9 cellular contexts compared by ENCODE assay signal in genomic region chr20:49318430-49319203, GRCh38. TPM values are rescaled to one million over a fixed set of nuclear protein-coding genes. Genes with fewer than 3 reads are reported as not detected.
DNase-seq lines count a peak whose midpoint lies in the region; ATAC-seq, FAIRE-seq and TF ChIP-seq lines count a peak whose summit lies in the region.
"Had no signal": no experiment of that assay in that cellular context is flagged by ENCODE, and none has a peak within 500 bp of the region (broad histone marks: within the 10 kb centered on the region; RNA-seq: fewer than 3 reads in every experiment).

No MANE protein-coding gene starts in this region.

- H3K4me3 Mint-ChIP-seq in CD4-positive, alpha-beta memory T cell: peak overlapping the region; percentile 79 to 98 (median 90)
- peak overlapping the region; percentile 90 for H3K4me3 Mint-ChIP-seq in T-helper 1 cell treated with Interleukin-12 subunit alpha and Interleukin-12 subunit beta and Interleukin-4 antibody, amounts not matched to agents 30 μg/mL and 1 μg/mL, for 36 hours
- peak overlapping the region; percentile 77 for H3K4me3 Mint-ChIP-seq in neural progenitor cell

- peak overlapping the region; percentile 95; the same call in 1 of the 2 replicates for H2AFZ ChIP-seq in H1 (ENCODE audit: low read length)
- H2AFZ ChIP-seq in neural progenitor cell (replicated peaks): peak overlapping the region; percentile 70

- TF ChIP-seq CTCF in H1 (IDR thresholded peaks at IDR 0.05; ENCODE audit: control extremely low read depth in 1 of 3, insufficient read depth in 1 of 3, low read depth in 1 of 3, low read length in 3 of 3) (no peak), neural progenitor cell (IDR thresholded peaks at IDR 0.05) (no peak)

- no peaks in the 10 kb centered on the region for H3K36me3 ChIP-seq in CD4-positive, alpha-beta memory T cell (ENCODE audit: insufficient read depth, low read length)
- H3K36me3 ChIP-seq in H1 (ENCODE audit: control insufficient read depth in 2 of 4, insufficient read depth in 4 of 4, low read length in 3 of 4) (no peaks in the 10 kb centered on the region), neural progenitor cell (no peaks in the 10 kb centered on the region)

- no peak for TF ChIP-seq RAD21 in H1 (IDR thresholded peaks at IDR 0.05 in 1 of 2, conservative IDR thresholded peaks at IDR 0.05 in 1 of 2; ENCODE audit: low read depth in 2 of 2, low read length in 2 of 2)

- H3K4me2 ChIP-seq in H1 (ENCODE audit: insufficient read depth in 1 of 2, low read depth in 2 of 2, low read length in 2 of 2) (peak overlapping the region; percentile 94 to 99), neural progenitor cell (peak overlapping the region; percentile 90)
- H3K4me2 ChIP-seq: KMS-11 had no signal

- WGBS in H1 (ENCODE audit: extremely low coverage in 1 of 2, insufficient coverage in 1 of 2, insufficient read length in 1 of 2, insufficient replicate concordance in 2 of 2, low coverage in 1 of 2, low lambda C conversion rate in 2 of 2, missing lambda C conversion rate in 1 of 2), 2 experiments: 4% methylated on average over 30 of the region's 70 CpGs; no CpG with 5 or more reads in 1 of the 2 experiments

- no peaks in the 10 kb centered on the region for H3K36me3 Mint-ChIP-seq in CD4-positive, alpha-beta memory T cell
- peaks cover 5% of the 10 kb centered on the region for H3K36me3 Mint-ChIP-seq in T-helper 1 cell treated with Interleukin-12 subunit alpha and Interleukin-12 subunit beta and Interleukin-4 antibody, amounts not matched to agents 30 μg/mL and 1 μg/mL, for 36 hours (ENCODE audit: low read depth)
- H3K36me3 Mint-ChIP-seq in neural progenitor cell: no peaks in the 10 kb centered on the region

- intact Hi-C loops in CD4-positive, alpha-beta memory T cell (cut with micrococcal nuclease): loop anchor here (2.0 kb wide), 1 partner anchor 40 kb away; the partner anchor contains the start of gene ZNFX1

- peak overlapping the region in 2 of 7 donors; percentile 11 to 54 for H3K27ac Mint-ChIP-seq in CD4-positive, alpha-beta memory T cell
- no peak overlapping the region for H3K27ac Mint-ChIP-seq in T-helper 1 cell treated with Interleukin-12 subunit alpha and Interleukin-12 subunit beta and Interleukin-4 antibody, amounts not matched to agents 30 μg/mL and 1 μg/mL, for 36 hours
- no peak overlapping the region for H3K27ac Mint-ChIP-seq in neural progenitor cell

- no peak overlapping the region for H2BK12ac ChIP-seq in H1 (ENCODE audit: low read depth, low read length)

- H4K91ac ChIP-seq in H1 (replicated peaks; ENCODE audit: insufficient read length, low read length): no peak overlapping the region

- peaks cover 35 to 41% of the 10 kb centered on the region in 2 donors for H3K27me3 Mint-ChIP-seq in CD4-positive, alpha-beta memory T cell
- H3K27me3 Mint-ChIP-seq in T-helper 1 cell treated with Interleukin-12 subunit alpha and Interleukin-12 subunit beta and Interleukin-4 antibody, amounts not matched to agents 30 μg/mL and 1 μg/mL, for 36 hours (ENCODE audit: low read depth): peaks cover 86% of the 10 kb centered on the region
- H3K27me3 Mint-ChIP-seq in neural progenitor cell (ENCODE audit: insufficient read depth, low read depth): peaks cover 49% of the 10 kb centered on the region

- H3K23ac ChIP-seq in H1 (ENCODE audit: insufficient read length): no peak overlapping the region

- no peak overlapping the region for H2BK20ac ChIP-seq in H1 (ENCODE audit: low read length)

- no peak overlapping the region for H2BK15ac ChIP-seq in H1 (ENCODE audit: low read length)

- H3K9ac ChIP-seq in H1 (replicated peaks in 1 of 4; ENCODE audit: extremely low read depth in 1 of 4, low read depth in 3 of 4, low read length in 3 of 4) (no peak overlapping the region; a peak in 1 of 7 replicates), neural progenitor cell (no peak overlapping the region)
- H3K9ac ChIP-seq: KMS-11 had no signal

- peak; percentile 5 to 48 (median 17) for DNase-seq in CD4-positive, alpha-beta memory T cell
- DNase-seq in H1 (ENCODE audit: low read depth in 1 of 2, low spot score in 2 of 2): peak in 1 of 2 experiments; percentile 67
- DNase-seq in neural progenitor cell (ENCODE audit: low spot score): peak; percentile 57
- DNase-seq in GM12892 (ENCODE audit: insufficient read length): no peak
- no peak for DNase-seq in KG1 (lab: John Stamatoyannopoulos, UW)
- no peak for DNase-seq in NCI-H187 (lab: John Stamatoyannopoulos, UW)

- H3K79me1 ChIP-seq in H1 (ENCODE audit: low read depth, low read length): no peaks in the 10 kb centered on the region

- peak overlapping the region; percentile 42; the same call in 1 of the 2 replicates for H2BK5ac ChIP-seq in H1 (ENCODE audit: low read depth, low read length)

- H3K9me3 ChIP-seq in CD4-positive, alpha-beta memory T cell (ENCODE audit: control insufficient read depth in 1 of 2, low read length in 2 of 2): no peaks in the 10 kb centered on the region
- no peaks in the 10 kb centered on the region for H3K9me3 ChIP-seq in H1 (ENCODE audit: insufficient read depth in 2 of 2, low read depth in 1 of 2, low read length in 1 of 2)
- peaks cover 13% of the 10 kb centered on the region for H3K9me3 ChIP-seq in neural progenitor cell (ENCODE audit: low read depth)

- peaks cover 16% of the 10 kb centered on the region for H3K27me3 ChIP-seq in CD4-positive, alpha-beta memory T cell (ENCODE audit: insufficient read depth, low read length)
- H3K27me3 ChIP-seq in H1 (replicated peaks in 1 of 4; ENCODE audit: control insufficient read depth in 3 of 4, extremely low read depth in 1 of 4, insufficient read depth in 3 of 4, low read length in 3 of 4) (peaks cover 11 to 35% (median 27%) of the 10 kb centered on the region in 4 experiments), neural progenitor cell (peaks cover 72% of the 10 kb centered on the region)

- no peak overlapping the region for H3K56ac ChIP-seq in H1 (replicated peaks; ENCODE audit: insufficient read length, low read depth, low read length)

- H3K14ac ChIP-seq in H1 (ENCODE audit: insufficient read length): no peak overlapping the region

- peaks cover 12% of the 10 kb centered on the region; the same call in 1 of the 2 replicates for H3K23me2 ChIP-seq in H1 (ENCODE audit: low read depth, low read length)

- no peaks in the 10 kb centered on the region for H4K20me1 ChIP-seq in H1 (replicated peaks in 1 of 2; ENCODE audit: control insufficient read depth in 1 of 2, insufficient read depth in 2 of 2, low read length in 2 of 2)
- H4K20me1 ChIP-seq in neural progenitor cell (ENCODE audit: low read depth): peaks cover 11% of the 10 kb centered on the region

- H3K4me1 ChIP-seq in CD4-positive, alpha-beta memory T cell (ENCODE audit: insufficient read depth, low read length): peaks cover 22% of the 10 kb centered on the region
- H3K4me1 ChIP-seq in H1 (replicated peaks in 1 of 4; ENCODE audit: control insufficient read depth in 3 of 4, insufficient read depth in 4 of 4, low read length in 3 of 4) (peaks cover 0 to 11% (median 3%) of the 10 kb centered on the region in 4 experiments; a peak in 6 of 7 replicates), neural progenitor cell (peaks cover 7% of the 10 kb centered on the region)

- no peak for ATAC-seq in HG03108 (IDR thresholded peaks at IDR 0.05; ENCODE audit: unreplicated experiment)

- CTCF ChIA-PET in CD4-positive, alpha-beta memory T cell (lab: Charles Lee; ENCODE audit: partially characterized antibody): interaction anchor here (1.1 to 1.9 kb wide), 4 partner anchors 12 to 186 kb away, joined by 3 to 5 read pairs (median 3); no protein-coding TSS in a partner anchor
- CTCF ChIA-PET in H1 (lab: Charles Lee; ENCODE audit: partially characterized antibody): interaction anchor here (0.6 to 6.7 kb wide), 17 partner anchors 9 to 178 kb away, joined by 3 to 60 read pairs (median 7); no protein-coding TSS in a partner anchor

- no peak overlapping the region for H2BK120ac ChIP-seq in H1 (replicated peaks; ENCODE audit: low read depth, low read length)

- no peak overlapping the region for H3K4ac ChIP-seq in H1 (replicated peaks; ENCODE audit: insufficient read length, low read depth, low read length)

- H3K18ac ChIP-seq in H1 (ENCODE audit: extremely low read depth, low read length): peak overlapping the region; percentile 44; the same call in 1 of the 2 replicates

- TF ChIP-seq EP300 in H1 (IDR thresholded peaks at IDR 0.05; ENCODE audit: borderline replicate concordance in 1 of 2, low read depth in 2 of 2, low read length in 2 of 2): no peak

- no peaks in the 10 kb centered on the region for H3F3A ChIP-seq in neural progenitor cell (ENCODE audit: low read depth)

- H4K5ac ChIP-seq in H1 (ENCODE audit: insufficient read length, low read depth, low read length): no peak overlapping the region

- no peak overlapping the region for H3K27ac ChIP-seq in CD4-positive, alpha-beta memory T cell (ENCODE audit: low read depth, low read length)
- no peak overlapping the region for H3K27ac ChIP-seq in H1 (ENCODE audit: low read depth, low read length)
- H3K27ac ChIP-seq in neural progenitor cell: no peak overlapping the region
- H3K27ac ChIP-seq: KMS-11 had no signal

- no peaks in the 10 kb centered on the region for H3K9me3 Mint-ChIP-seq in CD4-positive, alpha-beta memory T cell
- no peaks in the 10 kb centered on the region for H3K9me3 Mint-ChIP-seq in T-helper 1 cell treated with Interleukin-12 subunit alpha and Interleukin-12 subunit beta and Interleukin-4 antibody, amounts not matched to agents 30 μg/mL and 1 μg/mL, for 36 hours
- peaks cover 12% of the 10 kb centered on the region for H3K9me3 Mint-ChIP-seq in neural progenitor cell

- H3K4me1 Mint-ChIP-seq in CD4-positive, alpha-beta memory T cell: peaks cover 11 to 18% (median 14%) of the 10 kb centered on the region in 4 donors
- peaks cover 12% of the 10 kb centered on the region for H3K4me1 Mint-ChIP-seq in T-helper 1 cell treated with Interleukin-12 subunit alpha and Interleukin-12 subunit beta and Interleukin-4 antibody, amounts not matched to agents 30 μg/mL and 1 μg/mL, for 36 hours (ENCODE audit: low read depth)
- peaks cover 12% of the 10 kb centered on the region for H3K4me1 Mint-ChIP-seq in neural progenitor cell

- H3K79me2 ChIP-seq in H1 (ENCODE audit: control insufficient read depth in 1 of 2, insufficient read depth in 2 of 2, low read length in 2 of 2) (no peaks in the 10 kb centered on the region), neural progenitor cell (ENCODE audit: low read depth) (no peaks in the 10 kb centered on the region)

- TF ChIP-seq POLR2A in H1 (IDR thresholded peaks at IDR 0.05; ENCODE audit: control extremely low read depth in 1 of 2, low read depth in 2 of 2, low read length in 2 of 2) (no peak), GM12892 (IDR thresholded peaks at IDR 0.05; ENCODE audit: low read depth, low read length) (no peak)

- POLR2A ChIA-PET in CD4-positive, alpha-beta memory T cell (lab: Charles Lee; ENCODE audit: partially characterized antibody): interaction anchor here (0.6 to 2.5 kb wide), 5 partner anchors 38 to 281 kb away, joined by 3 to 6 read pairs (median 4); partner anchors contain the start of gene ZNFX1
- POLR2A ChIA-PET in H1 (lab: Charles Lee; ENCODE audit: partially characterized antibody): interaction anchor here (0.8 to 41.0 kb wide), 7 partner anchors 10 to 164 kb away, joined by 3 to 1132 read pairs (median 4); partner anchors contain the start of genes KCNB1 and ZNFX1

- H2AK5ac ChIP-seq in H1 (ENCODE audit: low read depth, low read length): no peak overlapping the region

- H4K8ac ChIP-seq in H1 (ENCODE audit: extremely low read depth, insufficient read depth, low read length): 0 out of 2 replicates have a peak overlapping the region, but pooled peaks have one; percentile 12

- FAIRE-seq in H1 (lab: Jason Lieb, UNC) (no peak), GM12892 (lab: Jason Lieb, UNC) (no peak)

- peak overlapping the region in 1 of 2 donors; percentile 47 for H3K4me3 ChIP-seq in CD4-positive, alpha-beta memory T cell (ENCODE audit: low read length in 2 of 2)
- peak overlapping the region; percentile 60 to 75 (median 60) for H3K4me3 ChIP-seq in H1 (ENCODE audit: extremely low read depth in 1 of 4, insufficient read depth in 2 of 4, low read depth in 3 of 4, low read length in 4 of 4)
- H3K4me3 ChIP-seq in neural progenitor cell: peak overlapping the region; percentile 52

RNA-seq across cellular contexts. Expression of gene ZNFX1, which starts 40.8 kb away (rescaled TPM):
- total RNA-seq in CD4-positive, alpha-beta memory T cell: 10 to 100 TPM; 73.8 to 78.4 TPM
- polyA plus RNA-seq in CD4-positive, alpha-beta memory T cell: 10 to 100 TPM; 30.8 to 88.8 TPM
- 11.3 and 13.0 TPM in 2 replicates for total RNA-seq in H1 (2021; fragmentation: NEBNext Ultra II Directional; extraction: Animal tissue kit (Norgen Biotek cat#: 25700))
- 3.1 and 3.4 TPM in 2 replicates for polyA plus RNA-seq in H1 (2011; rRNA removed)
- 3.0 TPM for polyA plus RNA-seq in H1 (2011; cell fraction: cytosol; rRNA removed)
- polyA plus RNA-seq in H1 (2011; cell fraction: nucleus; rRNA removed): 4.0 TPM
- polyA plus RNA-seq in H1 (2012, experiment 1 of 2): 6.4 to 8.0 TPM (median 7.3 TPM) in 4 replicates
- polyA plus RNA-seq in H1 (2012, experiment 2 of 2): 1.5 TPM
- 5.6 TPM for polyA plus RNA-seq in H1 (2013, experiment 1 of 2)
- 5.2 TPM for polyA plus RNA-seq in H1 (2013, experiment 2 of 2)
- 9.0 and 12.8 TPM in 2 replicates for polyA minus RNA-seq in H1 (2011; rRNA and poly(A)+ RNA removed)
- polyA minus RNA-seq in H1 (2011; cell fraction: cytosol; rRNA and poly(A)+ RNA removed): 5.4 TPM
- polyA minus RNA-seq in H1 (2011; cell fraction: nucleus; rRNA and poly(A)+ RNA removed): 7.1 TPM
- total RNA-seq in neural progenitor cell (ENCODE audit: low replicate concordance): 6.3 and 6.9 TPM in 2 replicates
- 12.1 TPM for polyA plus RNA-seq in GM12892 (2012; ENCODE audit: missing spikeins)

Comparison
In these comparisons a context has a peak if more than half of its experiments do, and no peak if none do; other contexts are left out.
1. DNase-seq: peak in CD4-positive, alpha-beta memory T cell (5 of 5) and neural progenitor cell (single experiment); none in GM12892 (single experiment), KG1 (single experiment) and NCI-H187 (0 of 2).
2. Peak in every context shown above with its lines, with median percentiles within 50 percentile points of each other: H3K4me3 Mint-ChIP-seq.